ENCODE assay signal across 23 cellular contexts in genomic region chr18:4658804-4659203, GRCh38.
DNase-seq lines count a peak whose midpoint lies in the region; ATAC-seq and TF ChIP-seq lines count a peak whose summit lies in the region.
"Had no signal": no experiment of that assay in that cellular context is flagged by ENCODE, and none has a peak within 500 bp of the region (broad histone marks: within the 10 kb centered on the region; RNA-seq: fewer than 3 reads in every experiment).

No MANE protein-coding gene starts in this region.

- TF ChIP-seq POLR2A in breast epithelium (IDR thresholded peaks at IDR 0.05) (no peak), right lobe of liver (IDR thresholded peaks at IDR 0.05) (no peak)

- POLR2A ChIA-PET in MCF 10A (lab: Yijun Ruan, JAX), result no interaction called here

- H3K27me3 Mint-ChIP-seq in MCF 10A (ENCODE audit: insufficient read depth, unreplicated experiment), result no peaks in the 10 kb centered on the region
- H3K27me3 Mint-ChIP-seq: CD8-positive, alpha-beta memory T cell; IgD-negative memory B cell had no signal

- H3K36me3 ChIP-seq in breast epithelium, result no peaks in the 10 kb centered on the region
- H3K36me3 ChIP-seq in right lobe of liver, result no peaks in the 10 kb centered on the region
- H3K36me3 ChIP-seq: SJCRH30 had no signal

- H3K27ac Mint-ChIP-seq in MCF 10A (ENCODE audit: low read depth, unreplicated experiment), result peak overlapping the region; percentile 70
- H3K27ac Mint-ChIP-seq: CD8-positive, alpha-beta memory T cell; IgD-negative memory B cell had no signal

- H3K4me3 Mint-ChIP-seq in MCF 10A (ENCODE audit: unreplicated experiment), result no peak overlapping the region
- H3K4me3 Mint-ChIP-seq: CD8-positive, alpha-beta memory T cell; IgD-negative memory B cell had no signal

- H3K4me1 ChIP-seq in breast epithelium (no peaks in the 10 kb centered on the region), right lobe of liver (no peaks in the 10 kb centered on the region)
- H3K4me1 ChIP-seq: SJCRH30 had no signal

- H3K27ac ChIP-seq in breast epithelium (no peak overlapping the region), right lobe of liver (no peak overlapping the region)
- H3K27ac ChIP-seq: RWPE1, SJCRH30 had no signal

- ATAC-seq in right lobe of liver, result no peak
- no peak for ATAC-seq in GM18909 (IDR thresholded peaks at IDR 0.05; ENCODE audit: poor library complexity, unreplicated experiment)

- H3K36me3 Mint-ChIP-seq in MCF 10A (ENCODE audit: insufficient read depth, unreplicated experiment), result no peaks in the 10 kb centered on the region
- H3K36me3 Mint-ChIP-seq: CD8-positive, alpha-beta memory T cell; IgD-negative memory B cell had no signal

- BruUV-seq in MCF 10A (replicated peaks; lab: Mats Ljungman, UMichigan), result no TSS peak

- peaks cover 13% of the 10 kb centered on the region for H3K4me1 Mint-ChIP-seq in MCF 10A (ENCODE audit: insufficient read depth, unreplicated experiment)
- H3K4me1 Mint-ChIP-seq: CD8-positive, alpha-beta memory T cell; IgD-negative memory B cell had no signal

- TF ChIP-seq CTCF in MCF 10A (IDR thresholded peaks at IDR 0.05; ENCODE audit: unreplicated experiment), result no peak
- no peak for TF ChIP-seq CTCF in breast epithelium (IDR thresholded peaks at IDR 0.05)
- TF ChIP-seq CTCF in right lobe of liver (IDR thresholded peaks at IDR 0.05), result no peak

- intact Hi-C loops in MCF 10A (cut with micrococcal nuclease) (no loop called here), breast epithelium (cut with DNase I; ENCODE audit: low total_unique reads) (no loop called here), right lobe of liver (cut with DNase I) (no loop called here)

- CTCF ChIA-PET in MCF 10A (lab: Yijun Ruan, JAX), result interaction anchor here (0.6 to 0.8 kb wide), 2 partner anchors 10 to 567 kb away, joined by 3 read pairs; no protein-coding TSS in a partner anchor

- H3K9me3 Mint-ChIP-seq in MCF 10A (ENCODE audit: unreplicated experiment), result peaks cover 16% of the 10 kb centered on the region

- H3K4me3 ChIP-seq in breast epithelium (no peak overlapping the region), right lobe of liver (no peak overlapping the region)
- H3K4me3 ChIP-seq: SJCRH30 had no signal

- DNase-seq in MCF 10A (ENCODE audit: unreplicated experiment) (no peak), breast epithelium (ENCODE audit: low spot score in 2 of 2) (no peak), NAMALWA (ENCODE audit: low spot score) (peak; percentile 8), SKM-1 (lab: John Stamatoyannopoulos, UW; ENCODE audit: unreplicated experiment) (peak; percentile 44), NCI-H82 treated with DMSO at 0.1 percent for 48 hours (lab: John Stamatoyannopoulos, UW; ENCODE audit: unreplicated experiment) (no peak), right lobe of liver (no peak), NK-92 (lab: John Stamatoyannopoulos, UW; ENCODE audit: unreplicated experiment) (no peak)
- DNase-seq: AML-193; C1 segment of cervical spinal cord; Calu3; CD8-positive, alpha-beta memory T cell; DMS153; NCI-H1105; NCI-H2081; NCI-H2171; NCI-H345; NCI-H524; NCI-H774; SJCRH30; T-helper 9 cell had no signal

- H3K27me3 ChIP-seq in breast epithelium (no peaks in the 10 kb centered on the region), right lobe of liver (no peaks in the 10 kb centered on the region)
- H3K27me3 ChIP-seq: SJCRH30 had no signal

- peaks cover 0 to 21% of the 10 kb centered on the region in 2 donors for H3K9me3 ChIP-seq in breast epithelium
- peaks cover 0 to 3% (median 0%) of the 10 kb centered on the region in 4 donors for H3K9me3 ChIP-seq in right lobe of liver
- H3K9me3 ChIP-seq: SJCRH30 had no signal

Comparison
In these comparisons a context has a peak if more than half of its experiments do, and no peak if none do; other contexts are left out.
1. DNase-seq: peak in NAMALWA (single experiment) and SKM-1 (single experiment); none in MCF 10A (single experiment), breast epithelium (0 of 2), NCI-H82 treated with DMSO at 0.1 percent for 48 hours (single experiment), right lobe of liver (0 of 3) and NK-92 (single experiment).